Comparison of ENCODE assay signal across 8 cellular contexts in genomic region chr9:127734747-127735529, GRCh38. TPM values are rescaled to one million over a fixed set of nuclear protein-coding genes. Genes with fewer than 3 reads are reported as not detected.
DNase-seq lines count a peak whose midpoint lies in the region; ATAC-seq and TF ChIP-seq lines count a peak whose summit lies in the region.

Gene TOR2A (minus strand): TSS chr9:127735294. CDS start chr9:127735270, 24 bp downstream.

- no peaks in the 10 kb centered on the region for H3K79me2 ChIP-seq in PC-3 (ENCODE audit: low read length)

- H3F3A ChIP-seq in PC-3 (ENCODE audit: low read length, unreplicated experiment), result no peaks in the 10 kb centered on the region

- no peaks in the 10 kb centered on the region for H3K9me2 ChIP-seq in PC-3 (replicated peaks; ENCODE audit: low read length)

- peak within 1 kb of the TSS; percentile 83 for H2AFZ ChIP-seq in PC-3 (ENCODE audit: low read length)

- H3K4me2 ChIP-seq in PC-3 (ENCODE audit: low read length), result peak within 1 kb of the TSS; percentile 94

- BruUV-seq in PC-3 (replicated peaks; lab: Mats Ljungman, UMichigan), result no TSS peak

- POLR2A ChIA-PET in PC-3 (lab: Charles Lee; ENCODE audit: unreplicated experiment), result interaction anchor here (0.8 to 1.2 kb wide), 3 partner anchors 13 to 127 kb away, joined by 3 to 6 read pairs (median 3); no protein-coding TSS in a partner anchor

- no peaks in the 10 kb centered on the region for H3K9me3 ChIP-seq in PC-3 (ENCODE audit: low read length)
- no peaks in the 10 kb centered on the region for H3K9me3 ChIP-seq in mucosa of stomach (ENCODE audit: control insufficient read depth, low read length)

- peak within 1 kb of the TSS; percentile 70 for H3K4me3 ChIP-seq in Jurkat, Clone E6-1 (ENCODE audit: low read length)
- H3K4me3 ChIP-seq in PC-3 (ENCODE audit: low read length) (peak within 1 kb of the TSS; percentile 84), epithelial cell of proximal tubule (ENCODE audit: low read depth, low read length) (peak within 1 kb of the TSS; percentile 70), mucosa of stomach (ENCODE audit: low read length) (peak within 1 kb of the TSS; percentile 80)

- DNase-seq in DMS53 treated with DMSO at 0.1 percent for 48 hours (lab: John Stamatoyannopoulos, UW; ENCODE audit: unreplicated experiment) (peak; percentile 93), PC-3 (peak; percentile 93), activated T-cell treated with anti-CD3 and anti-CD28 coated beads for 48 hours (ENCODE audit: low read depth) (peak; percentile 98), epithelial cell of proximal tubule (ENCODE audit: low read depth) (peak; percentile 46)
- peak; percentile 95 for DNase-seq in Jurkat, Clone E6-1 (ENCODE audit: low read depth, low spot score)
- peak; percentile 97 for DNase-seq in stimulated activated CD8-positive, alpha-beta memory T cell treated with anti-CD3 and anti-CD28 coated beads, Interleukin-7, amount 100 ng/mL, for 1 hour (ENCODE audit: low read depth in 2 of 2)

- peak within 1 kb of the TSS; percentile 71 for H3K9ac ChIP-seq in PC-3 (ENCODE audit: low read length)
- H3K9ac ChIP-seq in mucosa of stomach (ENCODE audit: low read length), result peak within 1 kb of the TSS; percentile 80

- H3K27me3 ChIP-seq in PC-3 (ENCODE audit: low read length), result no peaks in the 10 kb centered on the region
- H3K27me3 ChIP-seq in mucosa of stomach (ENCODE audit: control insufficient read depth, insufficient read depth, low read length), result no peaks in the 10 kb centered on the region

- H3K36me3 ChIP-seq in PC-3 (ENCODE audit: low read depth, low read length), result no peaks in the 10 kb centered on the region
- no peaks in the 10 kb centered on the region for H3K36me3 ChIP-seq in mucosa of stomach (ENCODE audit: control insufficient read depth, insufficient read depth, low read length)

- H4K20me1 ChIP-seq in PC-3 (ENCODE audit: low read length), result no peaks in the 10 kb centered on the region

- peaks cover 8% of the 10 kb centered on the region for H3K4me1 ChIP-seq in PC-3 (ENCODE audit: insufficient read depth, low read length)
- H3K4me1 ChIP-seq in mucosa of stomach (ENCODE audit: control insufficient read depth, insufficient read depth, low read length), result peaks cover 10% of the 10 kb centered on the region

- ATAC-seq in GM21619 (IDR thresholded peaks at IDR 0.05; ENCODE audit: unreplicated experiment) (peak; percentile 78), PC-3 (peak; percentile 96)

- TF ChIP-seq CTCF in PC-3 (conservative IDR thresholded peaks at IDR 0.05; ENCODE audit: low read depth, low read length) (peak; percentile 86), epithelial cell of proximal tubule (conservative IDR thresholded peaks at IDR 0.05; ENCODE audit: low read depth, low read length) (peak; percentile 93)

- intact Hi-C loops in PC-3 (cut with micrococcal nuclease), result loop anchor here (1.0 to 2.0 kb wide), 4 partner anchors 28 to 186 kb away; no protein-coding TSS in a partner anchor

- CTCF ChIA-PET in PC-3 (lab: Charles Lee), result interaction anchor here (0.5 to 1.6 kb wide), 17 partner anchors 12 to 579 kb away, joined by 3 to 19 read pairs (median 5); partner anchors contain the start of genes CDK9, PTRH1, STXBP1 and TTC16

- H3K27ac ChIP-seq in PC-3 (ENCODE audit: low read length), result peak within 1 kb of the TSS; percentile 39

RNA-seq across cellular contexts. Expression of gene TOR2A, which starts in this region (rescaled TPM):
- 14.7 TPM for polyA plus RNA-seq in Jurkat, Clone E6-1 (2012; ENCODE audit: insufficient read depth, insufficient read length)
- total RNA-seq in PC-3 (2014; rRNA removed) (12.2 and 14.1 TPM in 2 replicates), epithelial cell of proximal tubule (13.0 and 15.0 TPM in 2 replicates)

Comparison
In these comparisons a context has a peak if more than half of its experiments do, and no peak if none do; other contexts are left out.
1. Peak in every context shown above with its lines: DNase-seq, ATAC-seq, H3K4me3 ChIP-seq and H3K27ac ChIP-seq.
2. DNase-seq: peak in every context shown above with its lines; median percentile 98 in activated T-cell treated with anti-CD3 and anti-CD28 coated beads for 48 hours; 97 in stimulated activated CD8-positive, alpha-beta memory T cell treated with anti-CD3 and anti-CD28 coated beads, Interleukin-7, amount 100 ng/mL, for 1 hour; 95 in Jurkat, Clone E6-1; 93 in DMS53 treated with DMSO at 0.1 percent for 48 hours; 93 in PC-3; 46 in epithelial cell of proximal tubule.